Comparison of ENCODE assay signal across 8 cellular contexts in genomic region chr6:142387997-142388815, GRCh38.
DNase-seq lines count a peak whose midpoint lies in the region; ATAC-seq and TF ChIP-seq lines count a peak whose summit lies in the region.

No MANE protein-coding gene starts in this region.

- H3K4me3 ChIP-seq in foreskin fibroblast (ENCODE audit: low read depth in 1 of 2, low read length in 2 of 2): no peak overlapping the region

- TF ChIP-seq CTCF in foreskin fibroblast (IDR thresholded peaks at IDR 0.05; ENCODE audit: low read depth, low read length): peak; percentile 69

- peak; percentile 59 for ATAC-seq in GM18499 (IDR thresholded peaks at IDR 0.05; ENCODE audit: insufficient read depth, unreplicated experiment)
- peak; percentile 79 for ATAC-seq in HG03432 (IDR thresholded peaks at IDR 0.05; ENCODE audit: unreplicated experiment)
- ATAC-seq in SK-N-SH treated with all-trans-retinoic acid at 6 μM for 48 hours: peak; percentile 74
- peak; percentile 87 for ATAC-seq in sciatic nerve
- no peak for ATAC-seq in HG02970 (IDR thresholded peaks at IDR 0.05; ENCODE audit: low FRiP score, unreplicated experiment)
- no peak for ATAC-seq in HG03571 (IDR thresholded peaks at IDR 0.05; ENCODE audit: unreplicated experiment)

- intact Hi-C loops in sciatic nerve (cut with DNase I): no loop called here

- peak; percentile 38 for DNase-seq in AG08395 (ENCODE audit: low spot score)
- DNase-seq in foreskin fibroblast: peak in 1 of 2 donors; percentile 68
- DNase-seq in sciatic nerve (ENCODE audit: low spot score): no peak

TF ChIP-seq in SK-N-SH treated with all-trans-retinoic acid at 6 μM for 48 hours, 23 proteins besides CTCF, POLR2A, EP300 and RAD21:
- no peak for TF ChIP-seq POU6F1 (CRISPR knock-in tag; IDR thresholded peaks at IDR 0.05; ENCODE audit: borderline replicate concordance, low read depth)
- TF ChIP-seq ZFP3 (CRISPR knock-in tag; IDR thresholded peaks at IDR 0.05): no peak
- no peak for TF ChIP-seq ZNF565 (CRISPR knock-in tag; conservative IDR thresholded peaks at IDR 0.05; ENCODE audit: low read depth)
- no peak for TF ChIP-seq RARB (CRISPR knock-in tag; IDR thresholded peaks at IDR 0.05)

Comparison
In these comparisons a context has a peak if more than half of its experiments do, and no peak if none do; other contexts are left out.
1. ATAC-seq: peak in GM18499 (single experiment), HG03432 (single experiment), SK-N-SH treated with all-trans-retinoic acid at 6 μM for 48 hours (single experiment) and sciatic nerve (single experiment); none in HG02970 (single experiment) and HG03571 (single experiment).